ENCODE assay signal across 15 cellular contexts in genomic region chr2:125684256-125684655, GRCh38.
DNase-seq lines count a peak whose midpoint lies in the region; ATAC-seq, FAIRE-seq and TF ChIP-seq lines count a peak whose summit lies in the region.
"Had no signal": no experiment of that assay in that cellular context is flagged by ENCODE, and none has a peak within 500 bp of the region (broad histone marks: within the 10 kb centered on the region; RNA-seq: fewer than 3 reads in every experiment).

No MANE protein-coding gene starts in this region.

- TF ChIP-seq POLR2A in GM12878 (IDR thresholded peaks at IDR 0.05; ENCODE audit: low read depth, low read length), result no peak

- no peaks in the 10 kb centered on the region for H3K27me3 ChIP-seq in KMS-11 (ENCODE audit: insufficient read depth, low read depth)
- no peaks in the 10 kb centered on the region for H3K27me3 ChIP-seq in GM12878 (replicated peaks in 1 of 2; ENCODE audit: control insufficient read depth in 2 of 2, insufficient read depth in 2 of 2, low read length in 1 of 2)

- in situ Hi-C loops in GM12878 (cut with MboI), result no loop called here

- DNase-seq in GM12865 (ENCODE audit: low read depth), result peak; percentile 58
- no peak for DNase-seq in GM12878 (ENCODE audit: low read depth, low spot score)
- peak; percentile 0 for DNase-seq in medulla oblongata (ENCODE audit: extremely low spot score)
- DNase-seq in OCI-LY7 (ENCODE audit: low spot score), result no peak
- DNase-seq: C1 segment of cervical spinal cord; CD4-positive, alpha-beta T cell; DND-41; GDM1; H9; IMR-90 had no signal

- no peak for TF ChIP-seq CTCF in GM12865 (IDR thresholded peaks at IDR 0.05; ENCODE audit: insufficient read depth, low read depth, low read length, missing control alignments)
- no peak for TF ChIP-seq CTCF in KMS-11 (conservative IDR thresholded peaks at IDR 0.05; ENCODE audit: low read depth, low read length)
- no peak for TF ChIP-seq CTCF in GM12878 (IDR thresholded peaks at IDR 0.05 in 2 of 3, conservative IDR thresholded peaks at IDR 0.05 in 1 of 3; ENCODE audit: control insufficient read depth in 2 of 3, extremely low read depth in 1 of 3, insufficient read depth in 1 of 3, low read depth in 3 of 3, low read length in 3 of 3)
- no peak for TF ChIP-seq CTCF in OCI-LY7 (conservative IDR thresholded peaks at IDR 0.05; ENCODE audit: low read length)

- H3K9me2 ChIP-seq in OCI-LY7 (ENCODE audit: insufficient read depth, low read length), result no peaks in the 10 kb centered on the region

- H2AFZ ChIP-seq in KMS-11 (ENCODE audit: low read depth) (no peak overlapping the region), GM12878 (ENCODE audit: control insufficient read depth, low read depth, low read length) (peak overlapping the region; percentile 7; the same call in 1 of the 2 replicates), OCI-LY7 (ENCODE audit: low read length) (no peak overlapping the region)
- H2AFZ ChIP-seq: GM23338 had no signal

- CTCF ChIA-PET in GM12878 (lab: Yijun Ruan, JAX), result interaction anchor here (0.6 kb wide), 1 partner anchor 987 kb away, joined by 3 read pairs; no protein-coding TSS in a partner anchor
- CTCF ChIA-PET in OCI-LY7 (lab: Charles Lee; ENCODE audit: unreplicated experiment), result no interaction called here

- peak; percentile 78 for FAIRE-seq in GM12878 (lab: Jason Lieb, UNC)
- FAIRE-seq: A204.1 had no signal

- H3K4me2 ChIP-seq in KMS-11, result 0 out of 2 replicates have a peak overlapping the region, but pooled peaks have one; percentile 13
- H3K4me2 ChIP-seq in GM12878 (ENCODE audit: control insufficient read depth, insufficient read depth), result 0 out of 2 replicates have a peak overlapping the region, but pooled peaks have one; percentile 33
- H3K4me2 ChIP-seq in OCI-LY7 (ENCODE audit: low read length), result no peak overlapping the region
- H3K4me2 ChIP-seq: GM23338 had no signal

- H3K9me3 ChIP-seq in GM12878 (replicated peaks; ENCODE audit: control insufficient read depth, insufficient read depth, low read length) (no peaks in the 10 kb centered on the region), OCI-LY7 (ENCODE audit: low read length) (no peaks in the 10 kb centered on the region)

- POLR2A ChIA-PET in GM12878 (lab: Charles Lee), result no interaction called here
- POLR2A ChIA-PET in OCI-LY7 (lab: Charles Lee), result no interaction called here

- no TSS peak for BruUV-seq in GM12878 (replicated peaks; lab: Mats Ljungman, UMichigan)
- no TSS peak for BruUV-seq in OCI-LY7 (replicated peaks; lab: Mats Ljungman, UMichigan)

- H3K27ac ChIP-seq in KMS-11, result no peak overlapping the region
- H3K27ac ChIP-seq in GM12878 (ENCODE audit: control insufficient read depth, insufficient read depth), result no peak overlapping the region; the same call in 1 of the 2 replicates
- H3K27ac ChIP-seq in OCI-LY7 (ENCODE audit: low read depth, low read length, poor library complexity, severe bottlenecking), result no peak overlapping the region

- RAD21 ChIA-PET in GM12878 (lab: Charles Lee; ENCODE audit: unreplicated experiment), result no interaction called here

- H3K4me3 ChIP-seq in GM12865 (ENCODE audit: low read depth, low read length) (no peak overlapping the region), KMS-11 (IDR thresholded peaks at IDR 0.05; ENCODE audit: insufficient read depth, low read depth, low read length) (no peak overlapping the region), GM12878 (no peak overlapping the region), OCI-LY7 (ENCODE audit: low read depth, low read length, poor library complexity, severe bottlenecking) (no peak overlapping the region)
- H3K4me3 ChIP-seq: GM23338 had no signal

- intact Hi-C loops in GM12878 (cut with micrococcal nuclease; ENCODE audit: unreplicated experiment) (no loop called here), OCI-LY7 (cut with micrococcal nuclease; ENCODE audit: unreplicated experiment) (no loop called here)

- H3K36me3 ChIP-seq in KMS-11 (ENCODE audit: insufficient read depth) (no peaks in the 10 kb centered on the region), GM12878 (ENCODE audit: control insufficient read depth in 2 of 2, insufficient read depth in 2 of 2, low read length in 1 of 2) (no peaks in the 10 kb centered on the region), OCI-LY7 (ENCODE audit: insufficient read depth, low read length) (no peaks in the 10 kb centered on the region)

- WGBS in GM12878 (ENCODE audit: insufficient coverage, insufficient replicate concordance, low lambda C conversion rate, missing lambda C conversion rate), result 17% methylated on average over 2 of the region's 2 CpGs

- H4K20me1 ChIP-seq in KMS-11 (ENCODE audit: insufficient read depth) (no peaks in the 10 kb centered on the region), GM12878 (ENCODE audit: control insufficient read depth, insufficient read depth) (no peaks in the 10 kb centered on the region), OCI-LY7 (ENCODE audit: insufficient read depth, low read length) (no peaks in the 10 kb centered on the region)

- H3K9ac ChIP-seq in KMS-11 (no peak overlapping the region), GM12878 (ENCODE audit: control insufficient read depth, insufficient read depth, low read length) (no peak overlapping the region)

- SMC1A ChIA-PET in GM12878 (lab: Charles Lee; ENCODE audit: uncharacterized antibody, unreplicated experiment), result interaction anchor here (0.7 to 1.1 kb wide), 2 partner anchors 9 to 99 kb away, joined by 3 read pairs; no protein-coding TSS in a partner anchor

- TF ChIP-seq RAD21 in GM12878 (IDR thresholded peaks at IDR 0.05; ENCODE audit: insufficient read depth, low read depth, low read length), result no peak

- no peak for ATAC-seq in GM12878
- no peak for ATAC-seq in HG02885 (IDR thresholded peaks at IDR 0.05; ENCODE audit: poor library complexity, unreplicated experiment)
- ATAC-seq in GM19397 (IDR thresholded peaks at IDR 0.05; ENCODE audit: unreplicated experiment), result no peak
- ATAC-seq: GM23338 had no signal

- no peaks in the 10 kb centered on the region for H3K79me2 ChIP-seq in KMS-11 (ENCODE audit: insufficient read depth, low read depth)
- no peaks in the 10 kb centered on the region for H3K79me2 ChIP-seq in GM12878 (ENCODE audit: control insufficient read depth, insufficient read depth, low read length)
- H3K79me2 ChIP-seq in OCI-LY7 (ENCODE audit: insufficient read depth, low read depth, low read length), result no peaks in the 10 kb centered on the region

- no peaks in the 10 kb centered on the region for H3K4me1 ChIP-seq in KMS-11 (ENCODE audit: low read depth, poor library complexity, severe bottlenecking)
- H3K4me1 ChIP-seq in GM12878 (ENCODE audit: control insufficient read depth, insufficient read depth, low read length), result 0 out of 2 replicates have a peak, but pooled peaks cover 3% of the 10 kb centered on the region
- H3K4me1 ChIP-seq in OCI-LY7 (ENCODE audit: insufficient read depth, low read length, poor library complexity, severe bottlenecking), result no peaks in the 10 kb centered on the region

- no peak for TF ChIP-seq EP300 in GM12878 (IDR thresholded peaks at IDR 0.05; ENCODE audit: borderline replicate concordance in 1 of 2, control insufficient read depth in 1 of 2, low read depth in 2 of 2, low read length in 2 of 2)

TF ChIP-seq in GM12878, 131 proteins besides CTCF, POLR2A, EP300 and RAD21:
- TF ChIP-seq KLF5 (IDR thresholded peaks at IDR 0.05; ENCODE audit: partially characterized antibody) (no peak), MEF2A (IDR thresholded peaks at IDR 0.05; ENCODE audit: insufficient read depth, low read depth, low read length) (0 out of 2 replicates have a peak, but pooled peaks have one; percentile 29)

Comparison
In these comparisons a context has a peak if more than half of its experiments do, and no peak if none do; other contexts are left out.
1. DNase-seq: peak in GM12865 (single experiment) and medulla oblongata (single experiment); none in GM12878 (single experiment) and OCI-LY7 (single experiment).